29 cellular contexts compared by ENCODE assay signal in genomic region chr10:119852277-119852676, GRCh38.
"Had no signal": no experiment of that assay in that cellular context is flagged by ENCODE, and none has a peak within 500 bp of the region (broad histone marks: within the 10 kb centered on the region; RNA-seq: fewer than 3 reads in every experiment).

No MANE protein-coding gene starts in this region.

- DNase-seq: activated CD4-positive, alpha-beta memory T cell treated with anti-CD3 and anti-CD28 coated beads, Interleukin-2, amount 10 ng/mL, durations not matched to agents 7 days and 5 days; activated CD4-positive, alpha-beta T cell treated with anti-CD3 and anti-CD28 coated beads for 1 hour; activated CD4-positive, alpha-beta T cell treated with anti-CD3 and anti-CD28 coated beads for 4 hours; activated CD4-positive, alpha-beta T cell treated with anti-CD3 and anti-CD28 coated beads, Interleukin-2, amount 10 ng/mL, durations not matched to agents 7 days and 5 days; activated CD4-positive, alpha-beta T cell treated with anti-CD3 and anti-CD28 coated beads, Interleukin-2, amount 50 U/mL, for 4 hours; activated CD8-positive, alpha-beta memory T cell treated with anti-CD3 and anti-CD28 coated beads, Interleukin-2, amount 50 U/mL, for 48 hours; activated gamma-delta T cell; activated naive CD4-positive, alpha-beta T cell treated with anti-CD3 and anti-CD28 coated beads, Interleukin-2, amount 50 U/mL, for 16 hours; activated naive CD4-positive, alpha-beta T cell treated with Interleukin-2 at 50 U/mL for 16 hours; activated T-cell treated with anti-CD3 and anti-CD28 coated beads for 4 hours; activated T-cell treated with anti-CD3 and anti-CD28 coated beads, Interleukin-2, amount 50 U/mL, for 24 hours; activated T-cell treated with anti-CD3 and anti-CD28 coated beads, Interleukin-2, amount 50 U/mL, for 72 hours; adrenal gland; amygdala; aorta; central memory CD4-positive, alpha-beta T cell; cerebellar nuclear complex; colonic mucosa; effector CD8-positive, alpha-beta T cell; erythroblast; esophagus squamous epithelium; foreskin melanocyte; heart right ventricle; T-helper 1 cell; T-helper 2 cell had no signal

- H3K27me3 ChIP-seq: adrenal gland, body of pancreas, colonic mucosa, esophagus squamous epithelium, gastroesophageal sphincter, heart right ventricle, hepatocyte had no signal

- H3K4me3 ChIP-seq: adrenal gland, body of pancreas, colonic mucosa, esophagus squamous epithelium, gastroesophageal sphincter, heart right ventricle, hepatocyte had no signal

- H3K27me3 Mint-ChIP-seq: activated CD4-positive, alpha-beta memory T cell treated with anti-CD3 and anti-CD28 coated beads, Interleukin-2, amount 10 ng/mL, durations not matched to agents 7 days and 5 days; activated CD4-positive, alpha-beta T cell treated with anti-CD3 and anti-CD28 coated beads, Interleukin-2, amount 10 ng/mL, durations not matched to agents 7 days and 5 days; activated naive CD8-positive, alpha-beta T cell; activated T-cell treated with anti-CD3 and anti-CD28 coated beads, Interleukin-2, amount 50 U/mL, for 24 hours had no signal

- H3K9me3 Mint-ChIP-seq: activated CD4-positive, alpha-beta memory T cell treated with anti-CD3 and anti-CD28 coated beads, Interleukin-2, amount 10 ng/mL, durations not matched to agents 7 days and 5 days; activated CD4-positive, alpha-beta T cell treated with anti-CD3 and anti-CD28 coated beads, Interleukin-2, amount 10 ng/mL, durations not matched to agents 7 days and 5 days; activated T-cell treated with anti-CD3 and anti-CD28 coated beads, Interleukin-2, amount 50 U/mL, for 24 hours; activated T-cell treated with anti-CD3 and anti-CD28 coated beads, Interleukin-2, amount 50 U/mL, for 72 hours had no signal

- H3K9me3 ChIP-seq: adrenal gland, body of pancreas, colonic mucosa, esophagus squamous epithelium, gastroesophageal sphincter, heart right ventricle had no signal

- H3K4me1 ChIP-seq: colonic mucosa, esophagus squamous epithelium, heart right ventricle had no signal

- H3K4me1 Mint-ChIP-seq: activated CD4-positive, alpha-beta memory T cell treated with anti-CD3 and anti-CD28 coated beads, Interleukin-2, amount 10 ng/mL, durations not matched to agents 7 days and 5 days; activated CD4-positive, alpha-beta T cell treated with anti-CD3 and anti-CD28 coated beads, Interleukin-2, amount 10 ng/mL, durations not matched to agents 7 days and 5 days had no signal

- H3K27ac ChIP-seq: adrenal gland, body of pancreas, colonic mucosa, esophagus squamous epithelium, gastroesophageal sphincter, heart right ventricle, hepatocyte had no signal

- H3K4me3 Mint-ChIP-seq: activated CD4-positive, alpha-beta memory T cell treated with anti-CD3 and anti-CD28 coated beads, Interleukin-2, amount 10 ng/mL, durations not matched to agents 7 days and 5 days; activated CD4-positive, alpha-beta T cell treated with anti-CD3 and anti-CD28 coated beads, Interleukin-2, amount 10 ng/mL, durations not matched to agents 7 days and 5 days; activated naive CD8-positive, alpha-beta T cell; activated T-cell treated with anti-CD3 and anti-CD28 coated beads, Interleukin-2, amount 50 U/mL, for 24 hours; activated T-cell treated with anti-CD3 and anti-CD28 coated beads, Interleukin-2, amount 50 U/mL, for 72 hours had no signal

- H3K27ac Mint-ChIP-seq: activated CD4-positive, alpha-beta memory T cell treated with anti-CD3 and anti-CD28 coated beads, Interleukin-2, amount 10 ng/mL, durations not matched to agents 7 days and 5 days; activated CD4-positive, alpha-beta T cell treated with anti-CD3 and anti-CD28 coated beads, Interleukin-2, amount 10 ng/mL, durations not matched to agents 7 days and 5 days; activated naive CD8-positive, alpha-beta T cell; activated T-cell treated with anti-CD3 and anti-CD28 coated beads, Interleukin-2, amount 50 U/mL, for 72 hours had no signal

- ATAC-seq: activated T-cell treated with anti-CD3 and anti-CD28 coated beads, Interleukin-2, amount 50 U/mL, for 72 hours; gastroesophageal sphincter; heart right ventricle had no signal
